Comparison of ENCODE assay signal across 26 cellular contexts in the genomic region with DNA sequence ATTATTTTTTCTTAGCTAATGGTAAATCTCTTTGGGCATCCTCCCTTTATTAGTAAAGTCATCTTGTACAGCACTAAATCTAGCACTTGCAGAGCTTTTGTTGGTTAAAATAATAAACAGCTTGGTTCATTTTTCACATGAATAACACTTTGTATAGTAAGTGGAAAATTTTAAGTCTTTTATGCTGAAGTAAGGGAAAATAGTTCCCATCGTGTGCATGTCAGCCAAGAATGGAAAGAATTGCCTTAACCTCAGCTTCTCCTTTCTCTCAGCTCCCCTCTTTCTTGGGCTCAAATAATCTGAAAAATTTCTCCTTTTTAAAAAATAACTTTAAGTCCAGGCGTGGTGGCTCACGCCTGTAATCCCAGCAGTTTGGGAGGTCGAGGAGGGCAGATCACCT.
"Had no signal": no experiment of that assay in that cellular context is flagged by ENCODE, and none has a peak within 500 bp of the region (broad histone marks: within the 10 kb centered on the region; RNA-seq: fewer than 3 reads in every experiment).

No MANE protein-coding gene starts in this region.

- DNase-seq: activated CD4-positive, alpha-beta T cell treated with anti-CD3 and anti-CD28 coated beads, Interleukin-2, amount 10 ng/mL, durations not matched to agents 7 days and 5 days; activated CD8-positive, alpha-beta memory T cell treated with anti-CD3 and anti-CD28 coated beads, Interleukin-2, amount 10 ng/mL, durations not matched to agents 7 days and 5 days; activated CD8-positive, alpha-beta T cell treated with anti-CD3 and anti-CD28 coated beads for 36 hours; activated gamma-delta T cell treated with Interleukin-2 at 50 U/mL for 16 hours; aorta; central memory CD4-positive, alpha-beta T cell; dorsolateral prefrontal cortex; esophagus squamous epithelium; gastrocnemius medialis; heart left ventricle; islet precursor cell; left colon; naive thymus-derived CD4-positive, alpha-beta T cell; right cardiac atrium; stimulated activated CD4-positive, alpha-beta T cell treated with anti-CD3 and anti-CD28 coated beads, Interleukin-2, amount 100 ng/mL, for 24 hours; stimulated activated naive CD8-positive, alpha-beta T cell treated with anti-CD3 and anti-CD28 coated beads, Interleukin-15, amount 100 ng/mL, for 72 hours; T-helper 2 cell; trophoblast cell had no signal

- H3K27me3 ChIP-seq: dorsolateral prefrontal cortex, esophagus squamous epithelium, gastrocnemius medialis, heart left ventricle, vagina had no signal

- ATAC-seq: activated CD4-positive, CD25-positive, alpha-beta regulatory T cell treated with anti-CD3 and anti-CD28 coated beads, Interleukin-2, amount 50 U/mL, for 24 hours; activated CD8-positive, alpha-beta memory T cell treated with anti-CD3 and anti-CD28 coated beads, Interleukin-2, amount 10 ng/mL, durations not matched to agents 7 days and 5 days; activated CD8-positive, alpha-beta T cell treated with anti-CD3 and anti-CD28 coated beads for 36 hours; gastrocnemius medialis; left colon; naive thymus-derived CD4-positive, alpha-beta T cell; right cardiac atrium; stimulated activated effector memory CD8-positive, alpha-beta T cell treated with anti-CD3 and anti-CD28 coated beads, Interleukin-12 subunit alpha, Interleukin-12 subunit beta, amount 100 ng/mL, for 72 hours; stimulated activated naive CD8-positive, alpha-beta T cell treated with anti-CD3 and anti-CD28 coated beads, Interleukin-15, amount 100 ng/mL, for 72 hours had no signal

- H3K27me3 Mint-ChIP-seq: activated CD4-positive, alpha-beta T cell treated with anti-CD3 and anti-CD28 coated beads, Interleukin-2, amount 10 ng/mL, durations not matched to agents 7 days and 5 days; activated CD8-positive, alpha-beta memory T cell treated with anti-CD3 and anti-CD28 coated beads, Interleukin-2, amount 10 ng/mL, durations not matched to agents 7 days and 5 days; activated CD8-positive, alpha-beta T cell treated with anti-CD3 and anti-CD28 coated beads for 36 hours; activated naive CD4-positive, alpha-beta T cell treated with anti-CD3 and anti-CD28 coated beads, Interleukin-2, amount 50 U/mL, for 24 hours; brain; naive thymus-derived CD4-positive, alpha-beta T cell; stimulated activated naive CD8-positive, alpha-beta T cell treated with anti-CD3 and anti-CD28 coated beads, Interleukin-15, amount 100 ng/mL, for 72 hours had no signal

- H3K4me1 ChIP-seq: esophagus squamous epithelium, gastrocnemius medialis, vagina had no signal

- H3K9me3 Mint-ChIP-seq: activated CD4-positive, alpha-beta T cell treated with anti-CD3 and anti-CD28 coated beads, Interleukin-2, amount 10 ng/mL, durations not matched to agents 7 days and 5 days; activated CD8-positive, alpha-beta T cell treated with anti-CD3 and anti-CD28 coated beads for 36 hours; activated naive CD4-positive, alpha-beta T cell treated with anti-CD3 and anti-CD28 coated beads, Interleukin-2, amount 50 U/mL, for 24 hours; brain; naive thymus-derived CD4-positive, alpha-beta T cell; stimulated activated effector memory CD8-positive, alpha-beta T cell treated with anti-CD3 and anti-CD28 coated beads, Interleukin-12 subunit alpha, Interleukin-12 subunit beta, amount 100 ng/mL, for 72 hours; stimulated activated naive CD8-positive, alpha-beta T cell treated with anti-CD3 and anti-CD28 coated beads, Interleukin-15, amount 100 ng/mL, for 72 hours had no signal

- H3K9me3 ChIP-seq: esophagus squamous epithelium, gastrocnemius medialis, heart left ventricle, vagina had no signal

- H3K27ac ChIP-seq: gastrocnemius medialis, vagina, VCaP had no signal

- H3K27ac Mint-ChIP-seq: activated CD4-positive, alpha-beta T cell treated with anti-CD3 and anti-CD28 coated beads, Interleukin-2, amount 10 ng/mL, durations not matched to agents 7 days and 5 days; activated CD8-positive, alpha-beta memory T cell treated with anti-CD3 and anti-CD28 coated beads, Interleukin-2, amount 10 ng/mL, durations not matched to agents 7 days and 5 days; activated CD8-positive, alpha-beta T cell treated with anti-CD3 and anti-CD28 coated beads for 36 hours; activated naive CD4-positive, alpha-beta T cell treated with anti-CD3 and anti-CD28 coated beads, Interleukin-2, amount 50 U/mL, for 24 hours; brain; naive thymus-derived CD4-positive, alpha-beta T cell; stimulated activated effector memory CD8-positive, alpha-beta T cell treated with anti-CD3 and anti-CD28 coated beads, Interleukin-12 subunit alpha, Interleukin-12 subunit beta, amount 100 ng/mL, for 72 hours; stimulated activated naive CD8-positive, alpha-beta T cell treated with anti-CD3 and anti-CD28 coated beads, Interleukin-15, amount 100 ng/mL, for 72 hours had no signal

- H3K4me3 ChIP-seq: dorsolateral prefrontal cortex, esophagus squamous epithelium, gastrocnemius medialis, lung, skin epidermis, vagina had no signal

- H3K4me3 Mint-ChIP-seq: activated CD4-positive, alpha-beta T cell treated with anti-CD3 and anti-CD28 coated beads, Interleukin-2, amount 10 ng/mL, durations not matched to agents 7 days and 5 days; activated CD8-positive, alpha-beta memory T cell treated with anti-CD3 and anti-CD28 coated beads, Interleukin-2, amount 10 ng/mL, durations not matched to agents 7 days and 5 days; activated CD8-positive, alpha-beta T cell treated with anti-CD3 and anti-CD28 coated beads for 36 hours; activated naive CD4-positive, alpha-beta T cell treated with anti-CD3 and anti-CD28 coated beads, Interleukin-2, amount 50 U/mL, for 24 hours; brain; naive thymus-derived CD4-positive, alpha-beta T cell; stimulated activated effector memory CD8-positive, alpha-beta T cell treated with anti-CD3 and anti-CD28 coated beads, Interleukin-12 subunit alpha, Interleukin-12 subunit beta, amount 100 ng/mL, for 72 hours; stimulated activated naive CD8-positive, alpha-beta T cell treated with anti-CD3 and anti-CD28 coated beads, Interleukin-15, amount 100 ng/mL, for 72 hours had no signal

- H3K4me1 Mint-ChIP-seq: brain; stimulated activated effector memory CD8-positive, alpha-beta T cell treated with anti-CD3 and anti-CD28 coated beads, Interleukin-12 subunit alpha, Interleukin-12 subunit beta, amount 100 ng/mL, for 72 hours had no signal
